ENCODE assay signal across 17 cellular contexts in the genomic region with DNA sequence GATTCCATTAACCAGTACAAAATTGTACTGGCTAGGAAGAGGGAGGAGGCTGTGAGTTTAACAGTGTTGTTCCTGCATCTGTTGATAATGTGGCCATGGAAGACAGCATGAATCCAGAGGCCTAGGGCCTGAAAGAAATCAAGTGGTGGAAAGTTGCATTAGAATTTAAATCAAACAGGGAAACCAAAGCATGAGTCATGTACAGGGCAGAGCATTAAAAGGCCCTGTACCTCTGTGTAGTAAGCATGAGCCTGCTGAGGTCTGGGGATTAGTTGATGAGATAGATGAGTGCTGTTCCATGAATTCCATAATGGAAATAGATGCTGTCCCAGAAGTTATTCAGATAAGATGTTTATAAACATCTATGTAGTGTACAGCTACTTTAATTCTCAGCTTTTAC. TPM values are rescaled to one million over a fixed set of nuclear protein-coding genes. Genes with fewer than 3 reads are reported as not detected.
A peak's percentile ranks its signal among the peaks of the same experiment; 100 is the strongest.
DNase-seq lines count a peak whose midpoint lies in the region; ATAC-seq and TF ChIP-seq lines count a peak whose summit lies in the region.
"Had no signal": no experiment of that assay in that cellular context is flagged by ENCODE, and none has a peak within 500 bp of the region (broad histone marks: within the 10 kb centered on the region; RNA-seq: fewer than 3 reads in every experiment).

No MANE protein-coding gene starts in this region.

- H3K27ac Mint-ChIP-seq in activated T-helper 17 cell treated with anti-CD3 and anti-CD28 coated beads, Interleukin-2, amount 50 U/mL, for 72 hours: no peak overlapping the region
- no peak overlapping the region for H3K27ac Mint-ChIP-seq in naive thymus-derived CD4-positive, alpha-beta T cell

- H3K9me3 Mint-ChIP-seq in activated T-helper 17 cell treated with anti-CD3 and anti-CD28 coated beads, Interleukin-2, amount 50 U/mL, for 72 hours: no peaks in the 10 kb centered on the region
- peaks cover 0 to 2% (median 0%) of the 10 kb centered on the region in 11 donors for H3K9me3 Mint-ChIP-seq in naive thymus-derived CD4-positive, alpha-beta T cell

- H3K9me3 ChIP-seq in naive thymus-derived CD4-positive, alpha-beta T cell (ENCODE audit: control insufficient read depth in 2 of 3, low read length in 3 of 3): no peaks in the 10 kb centered on the region
- H3K9me3 ChIP-seq: left ventricle myocardium inferior, right lobe of liver, thoracic aorta had no signal

- H3K4me1 Mint-ChIP-seq in activated T-helper 17 cell treated with anti-CD3 and anti-CD28 coated beads, Interleukin-2, amount 50 U/mL, for 72 hours: no peaks in the 10 kb centered on the region
- H3K4me1 Mint-ChIP-seq in naive thymus-derived CD4-positive, alpha-beta T cell: peaks cover 0 to 9% (median 2%) of the 10 kb centered on the region in 7 donors

- no peak overlapping the region for H3K27ac ChIP-seq in naive thymus-derived CD4-positive, alpha-beta T cell (ENCODE audit: low read depth, low read length)
- H3K27ac ChIP-seq: left ventricle myocardium inferior, right lobe of liver, SK-N-MC, thoracic aorta had no signal

- peak; percentile 13 for DNase-seq in AG08395 (ENCODE audit: low spot score)
- peak; percentile 7 for DNase-seq in GM03348 (ENCODE audit: low spot score)
- peak; percentile 50 for DNase-seq in fibroblast of villous mesenchyme (ENCODE audit: low read depth)
- DNase-seq in left ventricle myocardium superior: no peak
- no peak for DNase-seq in naive thymus-derived CD4-positive, alpha-beta T cell
- DNase-seq in stimulated activated naive CD4-positive, alpha-beta T cell treated with Interleukin-2 at 50 U/mL for 16 hours (lab: John Stamatoyannopoulos, UW): no peak
- DNase-seq in DMS 273 treated with DMSO at 0.1 percent for 48 hours (lab: John Stamatoyannopoulos, UW): no peak
- DNase-seq: activated CD4-positive, alpha-beta T cell treated with anti-CD3 and anti-CD28 coated beads for 4 hours; left ventricle myocardium inferior; NCI-H1092 treated with DMSO at 0.1 percent for 48 hours; NCI-H69; occipital lobe; right lobe of liver had no signal

- no peak for TF ChIP-seq CTCF in fibroblast of villous mesenchyme (IDR thresholded peaks at IDR 0.05; ENCODE audit: insufficient read depth, low read depth, low read length)

- intact Hi-C loops in left ventricle myocardium superior (cut with micrococcal nuclease): no loop called here
- intact Hi-C loops in naive thymus-derived CD4-positive, alpha-beta T cell (cut with micrococcal nuclease): no loop called here

- H3K27me3 Mint-ChIP-seq in activated T-helper 17 cell treated with anti-CD3 and anti-CD28 coated beads, Interleukin-2, amount 50 U/mL, for 72 hours: no peaks in the 10 kb centered on the region
- no peaks in the 10 kb centered on the region for H3K27me3 Mint-ChIP-seq in naive thymus-derived CD4-positive, alpha-beta T cell

- CTCF ChIA-PET in naive thymus-derived CD4-positive, alpha-beta T cell (lab: Charles Lee): no interaction called here

- no peaks in the 10 kb centered on the region for H3K36me3 ChIP-seq in naive thymus-derived CD4-positive, alpha-beta T cell (ENCODE audit: control insufficient read depth in 2 of 3, insufficient read depth in 3 of 3, low read length in 3 of 3)
- H3K36me3 ChIP-seq: left ventricle myocardium inferior, right lobe of liver, thoracic aorta had no signal

- no peak overlapping the region for H3K4me3 ChIP-seq in fibroblast of villous mesenchyme (ENCODE audit: low read depth, low read length)
- H3K4me3 ChIP-seq in naive thymus-derived CD4-positive, alpha-beta T cell (ENCODE audit: low read length): no peak overlapping the region
- H3K4me3 ChIP-seq: K562, left ventricle myocardium inferior, right lobe of liver, SK-N-MC, thoracic aorta had no signal

- H3K27me3 ChIP-seq in naive thymus-derived CD4-positive, alpha-beta T cell (ENCODE audit: control insufficient read depth in 2 of 2, insufficient read depth in 2 of 2, low read length in 2 of 2): no peaks in the 10 kb centered on the region
- H3K27me3 ChIP-seq: right lobe of liver had no signal

- H3K4me1 ChIP-seq in naive thymus-derived CD4-positive, alpha-beta T cell (ENCODE audit: control insufficient read depth in 2 of 2, insufficient read depth in 2 of 2, low read length in 2 of 2): no peaks in the 10 kb centered on the region

- ATAC-seq in activated T-helper 17 cell treated with anti-CD3 and anti-CD28 coated beads, Interleukin-2, amount 50 U/mL, for 72 hours (replicated peaks): peak; percentile 76
- ATAC-seq in left ventricle myocardium superior: no peak
- ATAC-seq in naive thymus-derived CD4-positive, alpha-beta T cell: no peak
- ATAC-seq: K562 had no signal

- POLR2A ChIA-PET in naive thymus-derived CD4-positive, alpha-beta T cell (lab: Charles Lee): no interaction called here

- no peak overlapping the region for H3K4me3 Mint-ChIP-seq in activated T-helper 17 cell treated with anti-CD3 and anti-CD28 coated beads, Interleukin-2, amount 50 U/mL, for 72 hours
- no peak overlapping the region for H3K4me3 Mint-ChIP-seq in naive thymus-derived CD4-positive, alpha-beta T cell

- no peaks in the 10 kb centered on the region for H3K36me3 Mint-ChIP-seq in activated T-helper 17 cell treated with anti-CD3 and anti-CD28 coated beads, Interleukin-2, amount 50 U/mL, for 72 hours (ENCODE audit: low read depth)
- H3K36me3 Mint-ChIP-seq in naive thymus-derived CD4-positive, alpha-beta T cell: no peaks in the 10 kb centered on the region

RNA-seq across cellular contexts. Expression of a gene that starts 58.3 kb away (rescaled TPM):
- total RNA-seq in activated T-helper 17 cell treated with anti-CD3 and anti-CD28 coated beads, Interleukin-2, amount 50 U/mL, for 72 hours: 10 to 100 TPM; 37.9 to 54.0 TPM
- total RNA-seq in fibroblast of villous mesenchyme (52.7 and 66.7 TPM in 2 replicates), left ventricle myocardium superior (50.9 TPM)
- 10 to 100 TPM; 16.4 to 61.7 (median 55.0) TPM for total RNA-seq in naive thymus-derived CD4-positive, alpha-beta T cell
- 10 to 100 TPM; 15.7 to 23.9 TPM for polyA plus RNA-seq in naive thymus-derived CD4-positive, alpha-beta T cell

Comparison
In these comparisons a context has a peak if more than half of its experiments do, and no peak if none do; other contexts are left out.
1. DNase-seq: peak in AG08395 (single experiment), GM03348 (single experiment) and fibroblast of villous mesenchyme (single experiment); none in left ventricle myocardium superior (single experiment), naive thymus-derived CD4-positive, alpha-beta T cell (0 of 9), stimulated activated naive CD4-positive, alpha-beta T cell treated with Interleukin-2 at 50 U/mL for 16 hours (single experiment) and DMS 273 treated with DMSO at 0.1 percent for 48 hours (single experiment).